11 cellular contexts compared by ENCODE assay signal in the genomic region with DNA sequence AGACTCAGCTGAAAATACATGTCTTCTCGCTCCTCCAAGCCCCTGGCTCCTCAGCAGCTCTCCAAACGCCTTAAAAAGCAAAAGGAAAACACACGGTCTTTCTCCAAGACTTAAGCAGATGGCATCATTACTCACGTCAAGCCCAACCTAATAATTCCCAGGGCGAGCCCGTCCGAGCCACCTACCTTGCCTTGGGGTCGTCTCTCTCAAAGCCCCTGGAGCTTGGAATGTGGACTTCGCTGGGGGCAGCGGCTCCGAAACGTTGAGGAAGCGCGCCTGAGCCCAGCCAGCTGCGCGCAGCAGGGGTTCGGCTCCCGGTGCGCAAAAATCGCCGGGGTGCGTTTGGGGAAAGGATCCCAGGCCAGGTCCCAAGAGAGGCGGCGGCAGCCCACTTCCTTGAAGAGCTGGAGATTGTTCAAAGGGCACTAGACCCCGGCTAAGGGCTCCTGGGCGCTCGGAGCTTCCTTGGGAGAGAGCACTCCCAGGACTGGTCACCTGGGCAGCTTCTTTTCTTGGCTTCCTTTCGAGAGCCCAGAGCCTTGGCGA. TPM values are rescaled to one million over a fixed set of nuclear protein-coding genes. Genes with fewer than 3 reads are reported as not detected.
A peak's percentile ranks its signal among the peaks of the same experiment; 100 is the strongest.
DNase-seq lines count a peak whose midpoint lies in the region; ATAC-seq and TF ChIP-seq lines count a peak whose summit lies in the region.
"Had no signal": no experiment of that assay in that cellular context is flagged by ENCODE, and none has a peak within 500 bp of the region (broad histone marks: within the 10 kb centered on the region; RNA-seq: fewer than 3 reads in every experiment).

No MANE protein-coding gene starts in this region.

- no peak for DNase-seq in esophagus squamous epithelium (lab: John Stamatoyannopoulos, UW)
- DNase-seq in neuronal stem cell (ENCODE audit: low spot score), result no peak
- no peak for DNase-seq in mucosa of gallbladder (ENCODE audit: low spot score)
- DNase-seq in NCI-H345 (lab: John Stamatoyannopoulos, UW), result no peak
- no peak for DNase-seq in amniotic stem cell (lab: John Stamatoyannopoulos, UW)
- DNase-seq: naive B cell, NCI-H1417 treated with DMSO at 0.1 percent for 48 hours, OCI-M1 had no signal

- H3K79me1 ChIP-seq in neuronal stem cell (ENCODE audit: low read depth, low read length), result no peaks in the 10 kb centered on the region

- ATAC-seq in GM18520 (IDR thresholded peaks at IDR 0.05; ENCODE audit: unreplicated experiment), result no peak

- intact Hi-C loops in esophagus squamous epithelium (cut with DNase I), result loop anchor here (5.0 kb wide), 1 partner anchor 491 kb away; no protein-coding TSS in a partner anchor

- H3K4me1 ChIP-seq in BLaER1, result 0 out of 2 replicates have a peak, but pooled peaks cover 5% of the 10 kb centered on the region
- H3K4me1 ChIP-seq in HUES64 (ENCODE audit: insufficient read depth, low read length), result peaks cover 25% of the 10 kb centered on the region
- H3K4me1 ChIP-seq in esophagus squamous epithelium, result peaks cover 8 to 22% (median 12%) of the 10 kb centered on the region in 3 donors
- H3K4me1 ChIP-seq in neuronal stem cell (ENCODE audit: control insufficient read depth in 2 of 2, insufficient read depth in 1 of 2, low read depth in 1 of 2, low read length in 2 of 2), result peaks cover 0 to 8% of the 10 kb centered on the region in 2 donors

- H3K27ac ChIP-seq in BLaER1 (no peak overlapping the region), HUES64 (ENCODE audit: low read depth, low read length) (no peak overlapping the region), esophagus squamous epithelium (peak overlapping the region in 1 of 4 donors; percentile 50), neuronal stem cell (replicated peaks; ENCODE audit: low read length) (no peak overlapping the region)

- peak overlapping the region; percentile 73 for H3K4me2 ChIP-seq in BLaER1
- H3K4me2 ChIP-seq in neuronal stem cell (ENCODE audit: insufficient read depth, low read length, poor library complexity, severe bottlenecking), result peak overlapping the region; percentile 94

- no peak overlapping the region for H3K9ac ChIP-seq in BLaER1
- H3K9ac ChIP-seq in HUES64 (ENCODE audit: low read depth, low read length), result no peak overlapping the region
- H3K9ac ChIP-seq in neuronal stem cell (ENCODE audit: low read depth, low read length, poor library complexity), result no peak overlapping the region

- H3K18ac ChIP-seq in neuronal stem cell (ENCODE audit: low read length), result no peak overlapping the region

- TF ChIP-seq CTCF in esophagus squamous epithelium (IDR thresholded peaks at IDR 0.05), result no peak

- TF ChIP-seq POLR2A in esophagus squamous epithelium (IDR thresholded peaks at IDR 0.05), result no peak

- H4K91ac ChIP-seq in neuronal stem cell (ENCODE audit: low read depth, low read length, poor library complexity), result no peak overlapping the region

- no peak overlapping the region for H3K14ac ChIP-seq in neuronal stem cell (ENCODE audit: low read length)

- no peak overlapping the region for H2BK12ac ChIP-seq in neuronal stem cell (ENCODE audit: low read length)

- no peak overlapping the region for H3K4ac ChIP-seq in neuronal stem cell (ENCODE audit: low read length)

- H3K23ac ChIP-seq in neuronal stem cell (ENCODE audit: low read depth, low read length, poor library complexity), result no peak overlapping the region

- H3K9me3 ChIP-seq in BLaER1 (peaks cover 10% of the 10 kb centered on the region), HUES64 (ENCODE audit: insufficient read depth, low read depth, low read length) (no peaks in the 10 kb centered on the region), esophagus squamous epithelium (no peaks in the 10 kb centered on the region), neuronal stem cell (replicated peaks in 1 of 2; ENCODE audit: control insufficient read depth in 2 of 2, insufficient read depth in 1 of 2, low read depth in 1 of 2, low read length in 2 of 2) (peaks cover 0 to 5% of the 10 kb centered on the region in 2 donors)

- H2AFZ ChIP-seq in neuronal stem cell (ENCODE audit: low read length), result no peak overlapping the region

- 9% methylated on average over 29 of the region's 29 CpGs for WGBS in HUES64
- WGBS in esophagus squamous epithelium, 2 donors, result 20 to 28% methylated on average over 4 to 17 of the region's 29 CpGs
- WGBS in neuronal stem cell (ENCODE audit: extremely low coverage in 2 of 2, insufficient read length in 2 of 2, insufficient replicate concordance in 1 of 2), 2 donors, result no CpG with 5 or more reads among the region's 29 CpGs

- H3K4me3 ChIP-seq in BLaER1 (no peak overlapping the region), HUES64 (ENCODE audit: low read length) (peak overlapping the region; percentile 55), esophagus squamous epithelium (peak overlapping the region; percentile 13 to 65 (median 28)), neuronal stem cell (ENCODE audit: low read length in 2 of 2) (peak overlapping the region in 1 of 2 donors; percentile 78)

- H3K36me3 ChIP-seq in BLaER1 (no peaks in the 10 kb centered on the region), HUES64 (ENCODE audit: insufficient read depth, low read length) (no peaks in the 10 kb centered on the region), esophagus squamous epithelium (no peaks in the 10 kb centered on the region), neuronal stem cell (replicated peaks in 1 of 2; ENCODE audit: control insufficient read depth in 2 of 2, insufficient read depth in 2 of 2, low read length in 2 of 2) (no peaks in the 10 kb centered on the region)

- H2BK15ac ChIP-seq in neuronal stem cell (ENCODE audit: low read length), result no peak overlapping the region

- H4K8ac ChIP-seq in neuronal stem cell (ENCODE audit: low read depth, low read length), result no peak overlapping the region

- H2BK5ac ChIP-seq in neuronal stem cell (ENCODE audit: low read length), result no peak overlapping the region

- peaks cover 34% of the 10 kb centered on the region for H3K27me3 ChIP-seq in BLaER1
- peaks cover 63% of the 10 kb centered on the region for H3K27me3 ChIP-seq in HUES64 (ENCODE audit: insufficient read depth, low read length)
- peaks cover 4 to 75% (median 8%) of the 10 kb centered on the region in 4 donors for H3K27me3 ChIP-seq in esophagus squamous epithelium
- peaks cover 2 to 81% (median 35%) of the 10 kb centered on the region in 3 experiments for H3K27me3 ChIP-seq in neuronal stem cell (ENCODE audit: control insufficient read depth in 3 of 3, insufficient read depth in 3 of 3, low read depth in 1 of 3, low read length in 3 of 3)

- H2AK5ac ChIP-seq in neuronal stem cell (ENCODE audit: low read depth, low read length), result peak overlapping the region; percentile 54

- no peaks in the 10 kb centered on the region for H4K20me1 ChIP-seq in BLaER1

- no peak overlapping the region for H2BK120ac ChIP-seq in neuronal stem cell (ENCODE audit: low read depth, low read length)

RNA-seq across cellular contexts. Expression of a gene that starts 0.4 kb away (rescaled TPM):
- polyA plus RNA-seq in HUES64 (2013, experiment 1 of 2), result 0.30 TPM
- 0.44 TPM for polyA plus RNA-seq in HUES64 (2013, experiment 2 of 2)
- under 1 TPM in 2 of 4 donors, not detected in 2; 0.06 to 0.19 TPM for total RNA-seq in esophagus squamous epithelium
- polyA plus RNA-seq in neuronal stem cell (2013, experiment 1 of 2), result not detected
- polyA plus RNA-seq in neuronal stem cell (2013, experiment 2 of 2), result not detected
- total RNA-seq in mucosa of gallbladder, result 0.81 TPM

RNA-seq across cellular contexts. Expression of a gene that starts 34.8 kb away (rescaled TPM):
- polyA plus RNA-seq in HUES64 (2013, experiment 1 of 2), result 77.0 TPM
- polyA plus RNA-seq in HUES64 (2013, experiment 2 of 2), result 77.1 TPM
- total RNA-seq in esophagus squamous epithelium (10 to 100 TPM; 39.6 to 81.7 (median 51.9) TPM), mucosa of gallbladder (42.7 TPM)
- 51.2 TPM for polyA plus RNA-seq in neuronal stem cell (2013, experiment 1 of 2)
- 50.9 TPM for polyA plus RNA-seq in neuronal stem cell (2013, experiment 2 of 2)
